9 cellular contexts compared by ENCODE assay signal in genomic region chr1:116820362-116820761, GRCh38.
DNase-seq lines count a peak whose midpoint lies in the region; ATAC-seq and TF ChIP-seq lines count a peak whose summit lies in the region.
"Had no signal": no experiment of that assay in that cellular context is flagged by ENCODE, and none has a peak within 500 bp of the region (broad histone marks: within the 10 kb centered on the region; RNA-seq: fewer than 3 reads in every experiment).

No MANE protein-coding gene starts in this region.

- no TSS peak for BruUV-seq in OCI-LY7 (replicated peaks; lab: Mats Ljungman, UMichigan)

- intact Hi-C loops in activated CD4-positive, alpha-beta memory T cell treated with anti-CD3 and anti-CD28 coated beads for 36 hours (cut with micrococcal nuclease): no loop called here
- intact Hi-C loops in OCI-LY7 (cut with micrococcal nuclease; ENCODE audit: unreplicated experiment): no loop called here

- H3K9me2 ChIP-seq in OCI-LY7 (ENCODE audit: insufficient read depth, low read length): no peaks in the 10 kb centered on the region

- no peak overlapping the region for H3K27ac ChIP-seq in OCI-LY7 (ENCODE audit: low read depth, low read length, poor library complexity, severe bottlenecking)

- DNase-seq in COLO668 (lab: John Stamatoyannopoulos, UW; ENCODE audit: unreplicated experiment): peak; percentile 72
- DNase-seq in NCI-H2081 (lab: John Stamatoyannopoulos, UW): peak; percentile 87 to 94
- no peak for DNase-seq in chondrocyte (ENCODE audit: low spot score)
- DNase-seq in myocyte (ENCODE audit: low read depth): peak; percentile 74
- DNase-seq in activated CD4-positive, alpha-beta memory T cell treated with anti-CD3 and anti-CD28 coated beads for 36 hours: no peak
- no peak for DNase-seq in OCI-LY7 (ENCODE audit: low spot score)
- DNase-seq in COLO829 (ENCODE audit: low spot score): no peak
- DNase-seq: activated B cell treated with CpG ODN at 0.5 μM for 24 hours had no signal

- no peaks in the 10 kb centered on the region for H3K27me3 Mint-ChIP-seq in chondrocyte (ENCODE audit: low read depth)
- no peaks in the 10 kb centered on the region for H3K27me3 Mint-ChIP-seq in activated CD4-positive, alpha-beta memory T cell treated with anti-CD3 and anti-CD28 coated beads for 36 hours
- H3K27me3 Mint-ChIP-seq: activated B cell treated with CpG ODN at 0.5 μM for 24 hours had no signal

- H3K4me3 ChIP-seq in OCI-LY7 (ENCODE audit: low read depth, low read length, poor library complexity, severe bottlenecking): no peak overlapping the region

- no peaks in the 10 kb centered on the region for H3K36me3 Mint-ChIP-seq in chondrocyte (ENCODE audit: low read depth)
- H3K36me3 Mint-ChIP-seq in activated CD4-positive, alpha-beta memory T cell treated with anti-CD3 and anti-CD28 coated beads for 36 hours: peaks cover 6% of the 10 kb centered on the region

- no peak overlapping the region for H2AFZ ChIP-seq in OCI-LY7 (ENCODE audit: low read length)

- H3K4me1 ChIP-seq in OCI-LY7 (ENCODE audit: insufficient read depth, low read length, poor library complexity, severe bottlenecking): peaks cover 14% of the 10 kb centered on the region

- peaks cover 12% of the 10 kb centered on the region for H3K4me1 Mint-ChIP-seq in chondrocyte (ENCODE audit: low read depth)
- H3K4me1 Mint-ChIP-seq in activated CD4-positive, alpha-beta memory T cell treated with anti-CD3 and anti-CD28 coated beads for 36 hours (ENCODE audit: low read depth): peaks cover 62% of the 10 kb centered on the region

- no peaks in the 10 kb centered on the region for H4K20me1 ChIP-seq in OCI-LY7 (ENCODE audit: insufficient read depth, low read length)

- TF ChIP-seq CTCF in chondrocyte (IDR thresholded peaks at IDR 0.05) (no peak), OCI-LY7 (conservative IDR thresholded peaks at IDR 0.05; ENCODE audit: low read length) (no peak)

- H3K27ac Mint-ChIP-seq in chondrocyte (ENCODE audit: unreplicated experiment): peak overlapping the region; percentile 77
- no peak overlapping the region for H3K27ac Mint-ChIP-seq in activated CD4-positive, alpha-beta memory T cell treated with anti-CD3 and anti-CD28 coated beads for 36 hours
- H3K27ac Mint-ChIP-seq: activated B cell treated with CpG ODN at 0.5 μM for 24 hours had no signal

- POLR2A ChIA-PET in activated CD4-positive, alpha-beta memory T cell treated with anti-CD3 and anti-CD28 coated beads for 36 hours (lab: Charles Lee): no interaction called here
- POLR2A ChIA-PET in OCI-LY7 (lab: Charles Lee): no interaction called here

- no peaks in the 10 kb centered on the region for H3K36me3 ChIP-seq in OCI-LY7 (ENCODE audit: insufficient read depth, low read length)

- no peaks in the 10 kb centered on the region for H3K9me3 Mint-ChIP-seq in chondrocyte (ENCODE audit: low read depth)
- no peaks in the 10 kb centered on the region for H3K9me3 Mint-ChIP-seq in activated CD4-positive, alpha-beta memory T cell treated with anti-CD3 and anti-CD28 coated beads for 36 hours
- H3K9me3 Mint-ChIP-seq: activated B cell treated with CpG ODN at 0.5 μM for 24 hours had no signal

- H3K9me3 ChIP-seq in OCI-LY7 (ENCODE audit: low read length): no peaks in the 10 kb centered on the region

- CTCF ChIA-PET in activated CD4-positive, alpha-beta memory T cell treated with anti-CD3 and anti-CD28 coated beads for 36 hours (lab: Charles Lee): interaction anchor here (0.9 kb wide), 2 partner anchors 83 to 111 kb away, joined by 3 read pairs; no protein-coding TSS in a partner anchor
- CTCF ChIA-PET in OCI-LY7 (lab: Charles Lee; ENCODE audit: unreplicated experiment): no interaction called here

- H3K4me3 Mint-ChIP-seq in chondrocyte (ENCODE audit: unreplicated experiment): no peak overlapping the region
- no peak overlapping the region for H3K4me3 Mint-ChIP-seq in activated CD4-positive, alpha-beta memory T cell treated with anti-CD3 and anti-CD28 coated beads for 36 hours
- H3K4me3 Mint-ChIP-seq: activated B cell treated with CpG ODN at 0.5 μM for 24 hours had no signal

- H3K79me2 ChIP-seq in OCI-LY7 (ENCODE audit: insufficient read depth, low read depth, low read length): no peaks in the 10 kb centered on the region

- no peak for ATAC-seq in HG02981 (IDR thresholded peaks at IDR 0.05; ENCODE audit: unreplicated experiment)

- H3K4me2 ChIP-seq in OCI-LY7 (ENCODE audit: low read length): no peak overlapping the region

Comparison
In these comparisons a context has a peak if more than half of its experiments do, and no peak if none do; other contexts are left out.
1. DNase-seq: peak in COLO668 (single experiment), NCI-H2081 (2 of 2) and myocyte (single experiment); none in chondrocyte (single experiment), activated CD4-positive, alpha-beta memory T cell treated with anti-CD3 and anti-CD28 coated beads for 36 hours (single experiment), OCI-LY7 (single experiment) and COLO829 (single experiment).